In the genomic region with DNA sequence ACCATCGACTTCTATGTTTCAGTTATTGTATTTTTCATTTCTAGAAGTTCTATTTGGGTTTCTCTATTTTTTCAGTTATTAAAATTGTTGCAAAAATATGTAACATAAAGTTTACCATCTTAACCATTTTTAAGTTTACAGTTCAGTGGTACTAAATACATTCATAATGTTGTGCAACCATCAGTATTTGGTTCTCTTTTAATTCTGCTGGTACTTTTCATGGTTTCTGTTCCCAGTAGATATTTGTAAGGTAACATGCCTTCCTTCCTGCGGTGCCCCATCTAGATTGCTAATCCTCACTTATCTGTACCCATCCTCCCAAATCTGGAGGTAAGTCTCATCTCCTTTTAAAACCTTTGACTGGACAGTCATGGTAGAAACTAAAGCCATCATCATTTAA, we compare ENCODE assay signal across 1 cellular context.
TF ChIP-seq lines count a peak whose summit lies in the region.

No MANE protein-coding gene starts in this region.

TF ChIP-seq in HCT116, 20 proteins besides CTCF, POLR2A, EP300 and RAD21 (continued from another document):
- TF ChIP-seq EZH2 (IDR thresholded peaks at IDR 0.05) (no peak), EZH2phosphoT487 (IDR thresholded peaks at IDR 0.05; ENCODE audit: borderline replicate concordance) (no peak)
- TF ChIP-seq, protein P1, sequence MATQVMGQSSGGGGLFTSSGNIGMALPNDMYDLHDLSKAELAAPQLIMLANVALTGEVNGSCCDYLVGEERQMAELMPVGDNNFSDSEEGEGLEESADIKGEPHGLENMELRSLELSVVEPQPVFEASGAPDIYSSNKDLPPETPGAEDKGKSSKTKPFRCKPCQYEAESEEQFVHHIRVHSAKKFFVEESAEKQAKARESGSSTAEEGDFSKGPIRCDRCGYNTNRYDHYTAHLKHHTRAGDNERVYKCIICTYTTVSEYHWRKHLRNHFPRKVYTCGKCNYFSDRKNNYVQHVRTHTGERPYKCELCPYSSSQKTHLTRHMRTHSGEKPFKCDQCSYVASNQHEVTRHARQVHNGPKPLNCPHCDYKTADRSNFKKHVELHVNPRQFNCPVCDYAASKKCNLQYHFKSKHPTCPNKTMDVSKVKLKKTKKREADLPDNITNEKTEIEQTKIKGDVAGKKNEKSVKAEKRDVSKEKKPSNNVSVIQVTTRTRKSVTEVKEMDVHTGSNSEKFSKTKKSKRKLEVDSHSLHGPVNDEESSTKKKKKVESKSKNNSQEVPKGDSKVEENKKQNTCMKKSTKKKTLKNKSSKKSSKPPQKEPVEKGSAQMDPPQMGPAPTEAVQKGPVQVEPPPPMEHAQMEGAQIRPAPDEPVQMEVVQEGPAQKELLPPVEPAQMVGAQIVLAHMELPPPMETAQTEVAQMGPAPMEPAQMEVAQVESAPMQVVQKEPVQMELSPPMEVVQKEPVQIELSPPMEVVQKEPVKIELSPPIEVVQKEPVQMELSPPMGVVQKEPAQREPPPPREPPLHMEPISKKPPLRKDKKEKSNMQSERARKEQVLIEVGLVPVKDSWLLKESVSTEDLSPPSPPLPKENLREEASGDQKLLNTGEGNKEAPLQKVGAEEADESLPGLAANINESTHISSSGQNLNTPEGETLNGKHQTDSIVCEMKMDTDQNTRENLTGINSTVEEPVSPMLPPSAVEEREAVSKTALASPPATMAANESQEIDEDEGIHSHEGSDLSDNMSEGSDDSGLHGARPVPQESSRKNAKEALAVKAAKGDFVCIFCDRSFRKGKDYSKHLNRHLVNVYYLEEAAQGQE (IDR thresholded peaks at IDR 0.05; ENCODE audit: low read depth) = no peak
